ENCODE assay signal across 10 cellular contexts in the genomic region with DNA sequence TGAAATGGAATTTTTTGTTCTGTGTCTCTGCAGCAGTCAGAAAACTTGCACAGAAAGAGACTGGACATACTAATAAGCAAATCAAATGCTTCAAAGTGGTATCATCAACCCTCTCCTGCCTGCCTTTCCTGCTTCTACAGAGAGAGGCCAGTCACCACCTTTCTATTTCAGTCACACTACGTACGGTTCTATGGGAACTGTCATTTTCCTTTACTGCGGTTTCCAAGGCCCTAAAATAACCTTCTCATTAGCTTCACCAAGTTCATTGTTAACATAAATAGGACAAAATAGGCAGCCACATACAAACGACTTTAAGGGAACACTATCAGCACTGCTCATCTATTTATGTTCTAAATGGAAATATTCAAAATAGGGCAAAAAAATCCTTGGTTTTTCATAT.
DNase-seq lines count a peak whose midpoint lies in the region; ATAC-seq and TF ChIP-seq lines count a peak whose summit lies in the region.
"Had no signal": no experiment of that assay in that cellular context is flagged by ENCODE, and none has a peak within 500 bp of the region (broad histone marks: within the 10 kb centered on the region; RNA-seq: fewer than 3 reads in every experiment).

No MANE protein-coding gene starts in this region.

- H3K4me1 Mint-ChIP-seq in activated naive CD8-positive, alpha-beta T cell (ENCODE audit: low read depth) = peaks cover 11% of the 10 kb centered on the region
- peaks cover 19% of the 10 kb centered on the region for H3K4me1 Mint-ChIP-seq in activated naive CD8-positive, alpha-beta T cell treated with anti-CD3 and anti-CD28 coated beads for 36 hours

- peaks cover 0 to 5% of the 10 kb centered on the region in 2 donors for H3K4me1 ChIP-seq in aorta (ENCODE audit: control insufficient read depth in 1 of 2, insufficient read depth in 2 of 2, low read length in 2 of 2)

- no peak overlapping the region for H3K4me3 Mint-ChIP-seq in activated naive CD8-positive, alpha-beta T cell
- no peak overlapping the region for H3K4me3 Mint-ChIP-seq in activated naive CD8-positive, alpha-beta T cell treated with anti-CD3 and anti-CD28 coated beads for 36 hours

- H3K27me3 ChIP-seq in aorta (ENCODE audit: control insufficient read depth in 1 of 2, insufficient read depth in 2 of 2, low read length in 1 of 2) = no peaks in the 10 kb centered on the region

- intact Hi-C loops in aorta (cut with DNase I) = no loop called here

- H3K9me3 ChIP-seq in aorta (ENCODE audit: control insufficient read depth, low read length) = no peaks in the 10 kb centered on the region

- no peaks in the 10 kb centered on the region for H3K36me3 ChIP-seq in aorta (ENCODE audit: control insufficient read depth in 1 of 2, insufficient read depth in 2 of 2, low read length in 1 of 2)

- no peaks in the 10 kb centered on the region for H3K27me3 Mint-ChIP-seq in activated naive CD8-positive, alpha-beta T cell
- no peaks in the 10 kb centered on the region for H3K27me3 Mint-ChIP-seq in activated naive CD8-positive, alpha-beta T cell treated with anti-CD3 and anti-CD28 coated beads for 36 hours

- H3K9me3 Mint-ChIP-seq in activated naive CD8-positive, alpha-beta T cell (ENCODE audit: low read depth) = no peaks in the 10 kb centered on the region
- peaks cover 10% of the 10 kb centered on the region for H3K9me3 Mint-ChIP-seq in activated naive CD8-positive, alpha-beta T cell treated with anti-CD3 and anti-CD28 coated beads for 36 hours

- 10 to 15% methylated on average over 4 of the region's 4 CpGs for WGBS in aorta, 2 donors

- no peak for DNase-seq in activated naive CD8-positive, alpha-beta T cell treated with anti-CD3 and anti-CD28 coated beads for 36 hours
- DNase-seq in Kasumi-1 (lab: John Stamatoyannopoulos, UW) (peak; percentile 81 to 85), fibroblast of the aortic adventitia (ENCODE audit: low read depth) (peak; percentile 6), aorta (no peak), DMS79 treated with DMSO at 0.1 percent for 48 hours (lab: John Stamatoyannopoulos, UW) (no peak), SKM-1 (lab: John Stamatoyannopoulos, UW; ENCODE audit: unreplicated experiment) (no peak), LoVo (ENCODE audit: low spot score) (no peak)
- DNase-seq: stimulated activated naive CD4-positive, alpha-beta T cell treated with Interleukin-2 at 50 U/mL for 16 hours had no signal

- H3K27ac ChIP-seq in aorta (ENCODE audit: low read depth in 1 of 2, low read length in 2 of 2) = peak overlapping the region; percentile 19 to 22
- H3K27ac ChIP-seq: SK-N-MC had no signal

- H3K4me3 ChIP-seq in fibroblast of the aortic adventitia (ENCODE audit: low read depth, low read length) = no peak overlapping the region
- H3K4me3 ChIP-seq in aorta (ENCODE audit: low read length in 2 of 2) = no peak overlapping the region
- H3K4me3 ChIP-seq: SK-N-MC had no signal

- H3K27ac Mint-ChIP-seq in activated naive CD8-positive, alpha-beta T cell = peak overlapping the region; percentile 55
- no peak overlapping the region for H3K27ac Mint-ChIP-seq in activated naive CD8-positive, alpha-beta T cell treated with anti-CD3 and anti-CD28 coated beads for 36 hours

- no peak for TF ChIP-seq CTCF in fibroblast of the aortic adventitia (IDR thresholded peaks at IDR 0.05; ENCODE audit: insufficient read depth, low read length)

- H3K36me3 Mint-ChIP-seq in activated naive CD8-positive, alpha-beta T cell = peaks cover 2% of the 10 kb centered on the region
- H3K36me3 Mint-ChIP-seq in activated naive CD8-positive, alpha-beta T cell treated with anti-CD3 and anti-CD28 coated beads for 36 hours = peaks cover 13% of the 10 kb centered on the region

- no peak for ATAC-seq in aorta (ENCODE audit: low FRiP score)

Comparison
In these comparisons a context has a peak if more than half of its experiments do, and no peak if none do; other contexts are left out.
1. DNase-seq: peak in Kasumi-1 (2 of 2) and fibroblast of the aortic adventitia (single experiment); none in activated naive CD8-positive, alpha-beta T cell treated with anti-CD3 and anti-CD28 coated beads for 36 hours (single experiment), aorta (0 of 2), DMS79 treated with DMSO at 0.1 percent for 48 hours (single experiment), SKM-1 (single experiment) and LoVo (single experiment).